ENCODE assay signal across 17 cellular contexts in the genomic region with DNA sequence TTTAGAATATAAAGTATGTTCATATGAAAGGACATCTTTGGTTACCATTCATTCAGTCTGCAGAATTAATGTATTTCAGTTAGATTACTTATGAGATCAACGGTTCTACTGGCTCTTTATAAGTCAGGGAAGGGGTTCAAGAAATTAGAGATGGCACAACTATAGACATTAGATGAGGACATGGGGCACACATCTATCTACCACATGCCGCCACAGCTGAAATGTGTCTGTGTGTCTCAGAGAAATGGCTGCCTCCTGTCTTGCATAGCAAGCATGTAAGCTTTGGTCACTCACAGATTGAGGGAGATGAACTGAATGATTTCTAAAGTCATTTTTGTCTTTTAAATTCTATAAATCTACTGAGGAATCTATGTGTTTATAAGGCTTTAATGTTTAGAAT.
DNase-seq lines count a peak whose midpoint lies in the region; ATAC-seq, FAIRE-seq and TF ChIP-seq lines count a peak whose summit lies in the region.
"Had no signal": no experiment of that assay in that cellular context is flagged by ENCODE, and none has a peak within 500 bp of the region (broad histone marks: within the 10 kb centered on the region; RNA-seq: fewer than 3 reads in every experiment).

No MANE protein-coding gene starts in this region.

- H3K27ac Mint-ChIP-seq in activated CD4-positive, alpha-beta memory T cell treated with anti-CD3 and anti-CD28 coated beads, Interleukin-2, amount 10 ng/mL, durations not matched to agents 7 days and 5 days, result peak overlapping the region; percentile 6
- H3K27ac Mint-ChIP-seq in activated CD4-positive, alpha-beta memory T cell treated with anti-CD3 and anti-CD28 coated beads for 36 hours, result no peak overlapping the region
- H3K27ac Mint-ChIP-seq: CD4-positive, alpha-beta memory T cell; IgD-negative memory B cell had no signal

- peaks cover 24% of the 10 kb centered on the region for H3K36me3 Mint-ChIP-seq in activated CD4-positive, alpha-beta memory T cell treated with anti-CD3 and anti-CD28 coated beads, Interleukin-2, amount 10 ng/mL, durations not matched to agents 7 days and 5 days (ENCODE audit: low read depth)
- H3K36me3 Mint-ChIP-seq in activated CD4-positive, alpha-beta memory T cell treated with anti-CD3 and anti-CD28 coated beads for 36 hours, result peaks cover 15% of the 10 kb centered on the region

- H3K27me3 ChIP-seq in Loucy (ENCODE audit: insufficient read depth, low read length, poor library complexity, severe bottlenecking), result no peaks in the 10 kb centered on the region

- TF ChIP-seq POLR2A in GM12892 (IDR thresholded peaks at IDR 0.05; ENCODE audit: low read depth, low read length), result no peak

- intact Hi-C loops in activated CD4-positive, alpha-beta memory T cell treated with anti-CD3 and anti-CD28 coated beads for 36 hours (cut with micrococcal nuclease), result no loop called here

- no peak overlapping the region for H3K4me3 ChIP-seq in Loucy (ENCODE audit: low read length, poor library complexity, severe bottlenecking)
- H3K4me3 ChIP-seq: A549, GM23248, HAP-1 had no signal

- H3K27me3 Mint-ChIP-seq in activated CD4-positive, alpha-beta memory T cell treated with anti-CD3 and anti-CD28 coated beads, Interleukin-2, amount 10 ng/mL, durations not matched to agents 7 days and 5 days, result no peaks in the 10 kb centered on the region
- H3K27me3 Mint-ChIP-seq in activated CD4-positive, alpha-beta memory T cell treated with anti-CD3 and anti-CD28 coated beads for 36 hours, result no peaks in the 10 kb centered on the region
- H3K27me3 Mint-ChIP-seq: CD4-positive, alpha-beta memory T cell; IgD-negative memory B cell had no signal

- FAIRE-seq in GM12892 (lab: Jason Lieb, UNC), result peak; percentile 61
- FAIRE-seq: A549 had no signal

- H4K20me1 ChIP-seq in Loucy (ENCODE audit: insufficient read depth, low read length, poor library complexity, severe bottlenecking), result no peaks in the 10 kb centered on the region

- H3K36me3 ChIP-seq in Loucy (ENCODE audit: insufficient read depth, low read length), result peaks cover 18% of the 10 kb centered on the region; the same call in 1 of the 2 replicates
- H3K36me3 ChIP-seq: HAP-1 had no signal

- ATAC-seq in GM19455 (IDR thresholded peaks at IDR 0.05; ENCODE audit: unreplicated experiment), result no peak
- ATAC-seq in HG02885 (IDR thresholded peaks at IDR 0.05; ENCODE audit: poor library complexity, unreplicated experiment), result no peak
- ATAC-seq: A549 had no signal

- H3F3A ChIP-seq in Loucy (ENCODE audit: low read depth), result no peaks in the 10 kb centered on the region

- no peak overlapping the region for H3K9ac ChIP-seq in Loucy (ENCODE audit: low read depth, low read length, poor library complexity, severe bottlenecking)
- H3K9ac ChIP-seq: GM23248 had no signal

- TF ChIP-seq CTCF in Loucy (conservative IDR thresholded peaks at IDR 0.05; ENCODE audit: low read length), result no peak

- H2AFZ ChIP-seq in Loucy (ENCODE audit: low read length), result no peak overlapping the region
- H2AFZ ChIP-seq: GM23248 had no signal

- peak overlapping the region; percentile 22 for H3K4me2 ChIP-seq in Loucy (ENCODE audit: low read depth, low read length, poor library complexity, severe bottlenecking)
- H3K4me2 ChIP-seq: A549 had no signal

- H3K9me3 Mint-ChIP-seq in activated CD4-positive, alpha-beta memory T cell treated with anti-CD3 and anti-CD28 coated beads, Interleukin-2, amount 10 ng/mL, durations not matched to agents 7 days and 5 days, result no peaks in the 10 kb centered on the region
- H3K9me3 Mint-ChIP-seq in activated CD4-positive, alpha-beta memory T cell treated with anti-CD3 and anti-CD28 coated beads for 36 hours, result no peaks in the 10 kb centered on the region
- H3K9me3 Mint-ChIP-seq: CD14-positive monocyte had no signal

- H3K4me1 Mint-ChIP-seq in activated CD4-positive, alpha-beta memory T cell treated with anti-CD3 and anti-CD28 coated beads, Interleukin-2, amount 10 ng/mL, durations not matched to agents 7 days and 5 days, result peaks cover 17% of the 10 kb centered on the region
- peaks cover 3% of the 10 kb centered on the region for H3K4me1 Mint-ChIP-seq in activated CD4-positive, alpha-beta memory T cell treated with anti-CD3 and anti-CD28 coated beads for 36 hours (ENCODE audit: low read depth)

- no peak for DNase-seq in activated CD4-positive, alpha-beta memory T cell treated with anti-CD3 and anti-CD28 coated beads, Interleukin-2, amount 10 ng/mL, durations not matched to agents 7 days and 5 days
- DNase-seq in activated CD4-positive, alpha-beta memory T cell treated with anti-CD3 and anti-CD28 coated beads for 36 hours, result no peak
- no peak for DNase-seq in GM12892 (ENCODE audit: insufficient read length)
- DNase-seq in NCI-H748 treated with DMSO at 0.1 percent for 48 hours (lab: John Stamatoyannopoulos, UW), result no peak
- DNase-seq: AML-193; CD4-positive, alpha-beta memory T cell; DMS79 treated with DMSO at 0.1 percent for 48 hours; GF-D8; Karpas-422 had no signal

- CTCF ChIA-PET in activated CD4-positive, alpha-beta memory T cell treated with anti-CD3 and anti-CD28 coated beads, Interleukin-2, amount 10 ng/mL, durations not matched to agents 7 days and 5 days (lab: Charles Lee), result no interaction called here
- CTCF ChIA-PET in activated CD4-positive, alpha-beta memory T cell treated with anti-CD3 and anti-CD28 coated beads for 36 hours (lab: Charles Lee), result no interaction called here

- no peak overlapping the region for H3K4me3 Mint-ChIP-seq in activated CD4-positive, alpha-beta memory T cell treated with anti-CD3 and anti-CD28 coated beads, Interleukin-2, amount 10 ng/mL, durations not matched to agents 7 days and 5 days
- no peak overlapping the region for H3K4me3 Mint-ChIP-seq in activated CD4-positive, alpha-beta memory T cell treated with anti-CD3 and anti-CD28 coated beads for 36 hours
- H3K4me3 Mint-ChIP-seq: CD14-positive monocyte; CD4-positive, alpha-beta memory T cell; IgD-negative memory B cell had no signal

- H3K79me2 ChIP-seq in Loucy (ENCODE audit: insufficient read depth, low read length), result no peaks in the 10 kb centered on the region

- no peaks in the 10 kb centered on the region for H3K9me2 ChIP-seq in Loucy (replicated peaks; ENCODE audit: low read depth, low read length)

- H3K4me1 ChIP-seq in Loucy (ENCODE audit: insufficient read depth, low read length, poor library complexity, severe bottlenecking), result peaks cover 50% of the 10 kb centered on the region
- H3K4me1 ChIP-seq: A549, HAP-1 had no signal

- no peaks in the 10 kb centered on the region for H3K9me3 ChIP-seq in Loucy (ENCODE audit: insufficient read depth, low read depth, low read length)
- H3K9me3 ChIP-seq: A549, HAP-1 had no signal

- POLR2A ChIA-PET in activated CD4-positive, alpha-beta memory T cell treated with anti-CD3 and anti-CD28 coated beads, Interleukin-2, amount 10 ng/mL, durations not matched to agents 7 days and 5 days (lab: Charles Lee), result no interaction called here
- POLR2A ChIA-PET in activated CD4-positive, alpha-beta memory T cell treated with anti-CD3 and anti-CD28 coated beads for 36 hours (lab: Charles Lee), result no interaction called here
